Comparison of ENCODE assay signal across 8 cellular contexts in the genomic region with DNA sequence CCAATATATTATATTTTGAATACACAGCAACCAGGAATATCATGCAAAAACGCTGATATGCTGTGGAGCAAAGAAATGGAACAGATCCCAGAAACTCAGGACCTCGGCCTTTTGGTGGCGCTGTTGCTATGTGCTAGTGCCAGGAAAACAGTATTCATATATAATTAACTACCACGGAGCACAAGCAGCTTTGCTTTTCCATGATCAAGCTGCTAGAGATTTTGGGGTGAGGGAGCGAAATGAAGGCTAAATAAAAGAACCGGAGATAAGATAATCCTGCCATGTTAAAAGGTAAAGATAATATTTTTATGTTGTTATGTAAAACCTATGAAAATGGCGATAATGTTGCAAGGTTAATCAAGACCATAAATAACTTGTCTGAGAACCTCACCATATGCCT.
DNase-seq lines count a peak whose midpoint lies in the region; ATAC-seq and TF ChIP-seq lines count a peak whose summit lies in the region.

No MANE protein-coding gene starts in this region.

- peak; percentile 76 for DNase-seq in D341Med (ENCODE audit: low spot score)
- DNase-seq in HEK293T (ENCODE audit: extremely low spot score): peak; percentile 64
- DNase-seq in OCI-M1 (lab: John Stamatoyannopoulos, UW): peak; percentile 78
- DNase-seq in choroid plexus epithelial cell (ENCODE audit: low read depth): peak; percentile 81
- no peak for DNase-seq in lower lobe of right lung
- DNase-seq in central memory CD4-positive, alpha-beta T cell: no peak

- ATAC-seq in lower lobe of right lung: no peak
- ATAC-seq in GM18858 (IDR thresholded peaks at IDR 0.05; ENCODE audit: unreplicated experiment): no peak
- ATAC-seq in HG03460 (IDR thresholded peaks at IDR 0.05; ENCODE audit: unreplicated experiment): no peak

- no peak overlapping the region for H3K4me3 ChIP-seq in choroid plexus epithelial cell (ENCODE audit: low read depth, low read length)
- H3K4me3 ChIP-seq in lower lobe of right lung: no peak overlapping the region

- peak; percentile 92 for TF ChIP-seq CTCF in choroid plexus epithelial cell (conservative IDR thresholded peaks at IDR 0.05; ENCODE audit: low read depth, low read length)
- peak; percentile 53 for TF ChIP-seq CTCF in lower lobe of right lung (IDR thresholded peaks at IDR 0.05)

- intact Hi-C loops in lower lobe of right lung (cut with DNase I): no loop called here

- POLR2A ChIA-PET in HEK293T (lab: Yijun Ruan, JAX): no interaction called here

- H3K9me3 ChIP-seq in lower lobe of right lung: no peaks in the 10 kb centered on the region

- no peaks in the 10 kb centered on the region for H3K27me3 ChIP-seq in lower lobe of right lung (ENCODE audit: low read depth)

- no peak overlapping the region for H3K27ac ChIP-seq in lower lobe of right lung

- H3K36me3 ChIP-seq in lower lobe of right lung: no peaks in the 10 kb centered on the region

- CTCF ChIA-PET in HEK293T (lab: Yijun Ruan, JAX): interaction anchor here (0.7 to 1.8 kb wide), 5 partner anchors 76 to 956 kb away, joined by 3 to 6 read pairs (median 3); no protein-coding TSS in a partner anchor

- H3K4me1 ChIP-seq in lower lobe of right lung: no peaks in the 10 kb centered on the region

TF ChIP-seq in HEK293T, 16 proteins besides CTCF, POLR2A, EP300 and RAD21:
- TF ChIP-seq ZNF384 (IDR thresholded peaks at IDR 0.05) (no peak), SP1 (IDR thresholded peaks at IDR 0.05) (no peak), CTBP1 (IDR thresholded peaks at IDR 0.05; ENCODE audit: borderline replicate concordance) (no peak), SUZ12 (IDR thresholded peaks at IDR 0.05) (no peak), ELF4 (IDR thresholded peaks at IDR 0.05) (no peak), BHLHE40 (IDR thresholded peaks at IDR 0.05; ENCODE audit: borderline replicate concordance) (no peak), L3MBTL2 (conservative IDR thresholded peaks at IDR 0.05) (no peak), FOXM1 (IDR thresholded peaks at IDR 0.05; ENCODE audit: borderline replicate concordance) (no peak), FOXK2 (IDR thresholded peaks at IDR 0.05) (no peak), NFRKB (IDR thresholded peaks at IDR 0.05) (no peak), LEF1 (IDR thresholded peaks at IDR 0.05; ENCODE audit: borderline replicate concordance) (no peak), FOXA1 (IDR thresholded peaks at IDR 0.05) (no peak), ARNT (IDR thresholded peaks at IDR 0.05) (no peak), TARDBP (IDR thresholded peaks at IDR 0.05) (no peak), HDGF (IDR thresholded peaks at IDR 0.05; ENCODE audit: borderline replicate concordance) (no peak)
- TF ChIP-seq, protein P1, sequence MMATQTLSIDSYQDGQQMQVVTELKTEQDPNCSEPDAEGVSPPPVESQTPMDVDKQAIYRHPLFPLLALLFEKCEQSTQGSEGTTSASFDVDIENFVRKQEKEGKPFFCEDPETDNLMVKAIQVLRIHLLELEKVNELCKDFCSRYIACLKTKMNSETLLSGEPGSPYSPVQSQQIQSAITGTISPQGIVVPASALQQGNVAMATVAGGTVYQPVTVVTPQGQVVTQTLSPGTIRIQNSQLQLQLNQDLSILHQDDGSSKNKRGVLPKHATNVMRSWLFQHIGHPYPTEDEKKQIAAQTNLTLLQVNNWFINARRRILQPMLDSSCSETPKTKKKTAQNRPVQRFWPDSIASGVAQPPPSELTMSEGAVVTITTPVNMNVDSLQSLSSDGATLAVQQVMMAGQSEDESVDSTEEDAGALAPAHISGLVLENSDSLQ (IDR thresholded peaks at IDR 0.05): no peak

Comparison
In these comparisons a context has a peak if more than half of its experiments do, and no peak if none do; other contexts are left out.
1. DNase-seq: peak in D341Med (single experiment), HEK293T (single experiment), OCI-M1 (single experiment) and choroid plexus epithelial cell (single experiment); none in lower lobe of right lung (single experiment) and central memory CD4-positive, alpha-beta T cell (single experiment).